In the genomic region with DNA sequence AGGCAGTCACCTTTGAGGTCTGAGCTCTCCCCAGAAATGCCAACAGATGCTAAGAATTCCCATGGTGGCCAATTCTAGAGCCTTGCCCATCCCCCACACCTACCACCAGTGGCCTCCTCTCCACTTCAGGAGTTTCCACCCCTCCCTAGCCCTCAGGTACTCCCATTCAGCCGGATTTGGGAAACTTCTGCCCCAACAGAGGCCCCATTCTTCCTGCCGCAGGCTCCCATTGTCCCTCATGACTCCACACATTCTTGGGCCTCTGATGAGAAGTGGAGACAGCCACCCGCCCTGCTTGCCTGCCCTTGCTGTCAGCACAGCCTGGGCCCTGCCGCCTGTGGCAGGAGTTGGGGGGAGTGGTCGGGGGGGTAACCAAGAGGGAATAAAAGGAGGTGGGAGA, we compare ENCODE assay signal across 1 cellular context.
A peak's percentile ranks its signal among the peaks of the same experiment; 100 is the strongest.
TF ChIP-seq lines count a peak whose summit lies in the region.

No MANE protein-coding gene starts in this region.

TF ChIP-seq in WTC11, 78 proteins besides CTCF, POLR2A, EP300 and RAD21 (continued from another document):
- TF ChIP-seq, protein P1, sequence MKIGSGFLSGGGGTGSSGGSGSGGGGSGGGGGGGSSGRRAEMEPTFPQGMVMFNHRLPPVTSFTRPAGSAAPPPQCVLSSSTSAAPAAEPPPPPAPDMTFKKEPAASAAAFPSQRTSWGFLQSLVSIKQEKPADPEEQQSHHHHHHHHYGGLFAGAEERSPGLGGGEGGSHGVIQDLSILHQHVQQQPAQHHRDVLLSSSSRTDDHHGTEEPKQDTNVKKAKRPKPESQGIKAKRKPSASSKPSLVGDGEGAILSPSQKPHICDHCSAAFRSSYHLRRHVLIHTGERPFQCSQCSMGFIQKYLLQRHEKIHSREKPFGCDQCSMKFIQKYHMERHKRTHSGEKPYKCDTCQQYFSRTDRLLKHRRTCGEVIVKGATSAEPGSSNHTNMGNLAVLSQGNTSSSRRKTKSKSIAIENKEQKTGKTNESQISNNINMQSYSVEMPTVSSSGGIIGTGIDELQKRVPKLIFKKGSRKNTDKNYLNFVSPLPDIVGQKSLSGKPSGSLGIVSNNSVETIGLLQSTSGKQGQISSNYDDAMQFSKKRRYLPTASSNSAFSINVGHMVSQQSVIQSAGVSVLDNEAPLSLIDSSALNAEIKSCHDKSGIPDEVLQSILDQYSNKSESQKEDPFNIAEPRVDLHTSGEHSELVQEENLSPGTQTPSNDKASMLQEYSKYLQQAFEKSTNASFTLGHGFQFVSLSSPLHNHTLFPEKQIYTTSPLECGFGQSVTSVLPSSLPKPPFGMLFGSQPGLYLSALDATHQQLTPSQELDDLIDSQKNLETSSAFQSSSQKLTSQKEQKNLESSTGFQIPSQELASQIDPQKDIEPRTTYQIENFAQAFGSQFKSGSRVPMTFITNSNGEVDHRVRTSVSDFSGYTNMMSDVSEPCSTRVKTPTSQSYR (CRISPR knock-in tag; IDR thresholded peaks at IDR 0.05), result peak; percentile 80
- TF ChIP-seq ZNF121 (CRISPR knock-in tag; IDR thresholded peaks at IDR 0.05) (no peak), JUN (CRISPR knock-in tag; IDR thresholded peaks at IDR 0.05) (no peak)
- TF ChIP-seq, protein P2, sequence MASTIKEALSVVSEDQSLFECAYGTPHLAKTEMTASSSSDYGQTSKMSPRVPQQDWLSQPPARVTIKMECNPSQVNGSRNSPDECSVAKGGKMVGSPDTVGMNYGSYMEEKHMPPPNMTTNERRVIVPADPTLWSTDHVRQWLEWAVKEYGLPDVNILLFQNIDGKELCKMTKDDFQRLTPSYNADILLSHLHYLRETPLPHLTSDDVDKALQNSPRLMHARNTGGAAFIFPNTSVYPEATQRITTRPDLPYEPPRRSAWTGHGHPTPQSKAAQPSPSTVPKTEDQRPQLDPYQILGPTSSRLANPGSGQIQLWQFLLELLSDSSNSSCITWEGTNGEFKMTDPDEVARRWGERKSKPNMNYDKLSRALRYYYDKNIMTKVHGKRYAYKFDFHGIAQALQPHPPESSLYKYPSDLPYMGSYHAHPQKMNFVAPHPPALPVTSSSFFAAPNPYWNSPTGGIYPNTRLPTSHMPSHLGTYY (CRISPR knock-in tag; IDR thresholded peaks at IDR 0.05), result no peak
- TF ChIP-seq, protein P3, sequence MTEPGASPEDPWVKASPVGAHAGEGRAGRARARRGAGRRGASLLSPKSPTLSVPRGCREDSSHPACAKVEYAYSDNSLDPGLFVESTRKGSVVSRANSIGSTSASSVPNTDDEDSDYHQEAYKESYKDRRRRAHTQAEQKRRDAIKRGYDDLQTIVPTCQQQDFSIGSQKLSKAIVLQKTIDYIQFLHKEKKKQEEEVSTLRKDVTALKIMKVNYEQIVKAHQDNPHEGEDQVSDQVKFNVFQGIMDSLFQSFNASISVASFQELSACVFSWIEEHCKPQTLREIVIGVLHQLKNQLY (CRISPR knock-in tag; IDR thresholded peaks at IDR 0.05), result no peak
